In the genomic region with DNA sequence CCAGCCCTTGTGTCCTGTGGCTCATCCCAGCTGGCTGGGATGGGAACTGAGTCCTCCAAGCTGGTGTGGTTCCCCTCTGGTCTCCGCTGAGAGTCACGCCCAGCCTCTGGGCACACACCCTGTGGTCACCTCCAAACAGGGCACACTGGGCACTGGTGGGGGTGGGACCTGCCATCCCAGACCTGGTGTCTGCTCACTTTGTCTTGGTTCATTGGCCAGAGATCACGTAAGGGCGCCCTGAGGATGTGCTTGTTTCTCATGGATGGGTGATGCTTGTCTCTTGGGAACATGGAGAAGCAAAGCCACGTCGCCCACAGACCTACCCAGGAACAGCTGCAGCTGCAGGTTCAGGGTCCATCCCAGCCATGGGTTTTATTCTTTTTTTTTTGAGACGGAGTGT, we compare ENCODE assay signal across 16 cellular contexts. TPM values are rescaled to one million over a fixed set of nuclear protein-coding genes. Genes with fewer than 3 reads are reported as not detected.
A peak's percentile ranks its signal among the peaks of the same experiment; 100 is the strongest.
DNase-seq lines count a peak whose midpoint lies in the region; ATAC-seq and TF ChIP-seq lines count a peak whose summit lies in the region.
"Had no signal": no experiment of that assay in that cellular context is flagged by ENCODE, and none has a peak within 500 bp of the region (broad histone marks: within the 10 kb centered on the region; RNA-seq: fewer than 3 reads in every experiment).

No MANE protein-coding gene starts in this region.

- 96% methylated on average over 7 of the region's 7 CpGs for WGBS in mesenchymal stem cell
- 89 to 95% (median 92%) methylated on average over 6 to 7 of the region's 7 CpGs for WGBS in stomach, 5 donors

- peaks cover 19% of the 10 kb centered on the region for H3K4me1 ChIP-seq in adipocyte (ENCODE audit: control insufficient read depth, insufficient read depth, low read length)
- H3K4me1 ChIP-seq in mesenchymal stem cell (ENCODE audit: control insufficient read depth, insufficient read depth, low read depth, low read length): peaks cover 53% of the 10 kb centered on the region
- H3K4me1 ChIP-seq in stomach: peaks cover 25 to 65% (median 34%) of the 10 kb centered on the region in 4 donors

- no peaks in the 10 kb centered on the region for H3K27me3 ChIP-seq in adipocyte (replicated peaks; ENCODE audit: control insufficient read depth, insufficient read depth, low read length)
- no peaks in the 10 kb centered on the region for H3K27me3 ChIP-seq in mesenchymal stem cell (ENCODE audit: control insufficient read depth in 1 of 2, insufficient read depth in 1 of 2, low read length in 2 of 2)
- no peaks in the 10 kb centered on the region for H3K27me3 ChIP-seq in stomach
- H3K27me3 ChIP-seq: colonic mucosa had no signal

- peak overlapping the region; percentile 83 for H3K9ac ChIP-seq in adipocyte (ENCODE audit: low read length)
- peak overlapping the region; percentile 77 for H3K9ac ChIP-seq in mesenchymal stem cell (ENCODE audit: low read length)

- no peak overlapping the region for H2BK15ac ChIP-seq in mesenchymal stem cell (ENCODE audit: low read depth, poor library complexity, severe bottlenecking)

- no peak overlapping the region for H3K4me2 ChIP-seq in mesenchymal stem cell (ENCODE audit: low read length, poor library complexity, severe bottlenecking)

- no peak overlapping the region for H3K4ac ChIP-seq in mesenchymal stem cell (ENCODE audit: low read depth in 1 of 2, low read length in 2 of 2)

- peak overlapping the region; percentile 18 for H4K91ac ChIP-seq in mesenchymal stem cell (ENCODE audit: low read length)

- no peak overlapping the region for H3K23ac ChIP-seq in mesenchymal stem cell (ENCODE audit: low read length in 2 of 2)

- DNase-seq in adipocyte (ENCODE audit: low read depth) (no peak), mesenchymal stem cell (no peak), stomach (no peak), NCI-H345 treated with DMSO at 0.1 percent for 48 hours (lab: John Stamatoyannopoulos, UW; ENCODE audit: unreplicated experiment) (no peak), amniotic stem cell (lab: John Stamatoyannopoulos, UW) (no peak)
- DNase-seq in activated naive CD4-positive, alpha-beta T cell treated with anti-CD3 and anti-CD28 coated beads, Interleukin-2, amount 50 U/mL, for 72 hours (ENCODE audit: low spot score in 2 of 2): no peak
- DNase-seq: activated CD4-positive, alpha-beta T cell treated with anti-CD3 and anti-CD28 coated beads for 4 hours; activated naive CD4-positive, alpha-beta T cell treated with Interleukin-2 at 50 U/mL for 16 hours; colonic mucosa; DMS79 treated with DMSO at 0.1 percent for 48 hours; OCI-M1 had no signal

- peaks cover 36% of the 10 kb centered on the region for H3K79me1 ChIP-seq in mesenchymal stem cell (replicated peaks; ENCODE audit: low read length, poor library complexity, severe bottlenecking)

- intact Hi-C loops in stomach (cut with DNase I; ENCODE audit: low total_unique reads): no loop called here

- no peak for TF ChIP-seq EP300 in stomach (IDR thresholded peaks at IDR 0.05)

- no peak overlapping the region for H2BK120ac ChIP-seq in mesenchymal stem cell (ENCODE audit: low read depth, low read length)

- no peak for ATAC-seq in activated naive CD4-positive, alpha-beta T cell treated with anti-CD3 and anti-CD28 coated beads, Interleukin-2, amount 50 U/mL, for 72 hours
- ATAC-seq in HG02884 (IDR thresholded peaks at IDR 0.05; ENCODE audit: unreplicated experiment): no peak
- ATAC-seq: left colon had no signal

- H3K9me3 ChIP-seq in adipocyte (ENCODE audit: control insufficient read depth, low read length) (no peaks in the 10 kb centered on the region), mesenchymal stem cell (ENCODE audit: control insufficient read depth, low read length) (peaks cover 5% of the 10 kb centered on the region), stomach (no peaks in the 10 kb centered on the region)
- H3K9me3 ChIP-seq: colonic mucosa had no signal

- H2BK5ac ChIP-seq in mesenchymal stem cell (ENCODE audit: low read depth, low read length, poor library complexity, severe bottlenecking): no peak overlapping the region

- H3K27ac Mint-ChIP-seq in activated naive CD4-positive, alpha-beta T cell treated with anti-CD3 and anti-CD28 coated beads, Interleukin-2, amount 50 U/mL, for 72 hours: no peak overlapping the region

- no peak for TF ChIP-seq POLR2A in stomach (IDR thresholded peaks at IDR 0.05)

- peaks cover 21% of the 10 kb centered on the region for H3K36me3 ChIP-seq in adipocyte (ENCODE audit: control insufficient read depth, insufficient read depth, low read length, severe bottlenecking)
- H3K36me3 ChIP-seq in mesenchymal stem cell (ENCODE audit: control insufficient read depth in 1 of 2, insufficient read depth in 2 of 2, low read depth in 1 of 2, low read length in 2 of 2): peaks cover 13 to 33% of the 10 kb centered on the region in 2 experiments
- H3K36me3 ChIP-seq in stomach: peaks cover 10 to 32% (median 31%) of the 10 kb centered on the region in 4 donors
- H3K36me3 ChIP-seq: colonic mucosa had no signal

- peak overlapping the region; percentile 33 for H2AK5ac ChIP-seq in mesenchymal stem cell (ENCODE audit: low read length, severe bottlenecking)

- no peak overlapping the region for H2AFZ ChIP-seq in mesenchymal stem cell (ENCODE audit: low read depth, low read length)

- H3K14ac ChIP-seq in mesenchymal stem cell (ENCODE audit: low read length in 2 of 2): no peak overlapping the region

- TF ChIP-seq CTCF in C4-2B (conservative IDR thresholded peaks at IDR 0.05) (no peak), stomach (IDR thresholded peaks at IDR 0.05) (no peak)

- H3K18ac ChIP-seq in mesenchymal stem cell (ENCODE audit: low read depth in 1 of 2, low read length in 2 of 2): no peak overlapping the region

- no peak overlapping the region for H4K8ac ChIP-seq in mesenchymal stem cell (ENCODE audit: low read length)

- H3K4me3 ChIP-seq in adipocyte (ENCODE audit: low read length): no peak overlapping the region
- H3K4me3 ChIP-seq in mesenchymal stem cell (ENCODE audit: insufficient read depth in 1 of 2, low read depth in 1 of 2, low read length in 2 of 2): no peak overlapping the region
- no peak overlapping the region for H3K4me3 ChIP-seq in stomach
- H3K4me3 ChIP-seq: colonic mucosa, SK-N-MC, skin epidermis had no signal

- H3K9me3 Mint-ChIP-seq in activated naive CD4-positive, alpha-beta T cell treated with anti-CD3 and anti-CD28 coated beads, Interleukin-2, amount 50 U/mL, for 72 hours: no peaks in the 10 kb centered on the region

- H3K36me3 Mint-ChIP-seq in activated naive CD4-positive, alpha-beta T cell treated with anti-CD3 and anti-CD28 coated beads, Interleukin-2, amount 50 U/mL, for 72 hours: peaks cover 0 to 9% of the 10 kb centered on the region in 2 donors

- no peak overlapping the region for H2BK12ac ChIP-seq in mesenchymal stem cell (ENCODE audit: low read length in 2 of 2)

- H3K27ac ChIP-seq in C4-2B (peak overlapping the region; percentile 77; the same call in 1 of the 2 replicates), mesenchymal stem cell (ENCODE audit: low read length, poor library complexity, severe bottlenecking) (no peak overlapping the region), stomach (peak overlapping the region in 4 of 5 donors; percentile 79 to 89 (median 86))
- H3K27ac ChIP-seq: SK-N-MC had no signal

RNA-seq across cellular contexts. Expression of gene LRP5, which starts 43.1 kb away (rescaled TPM):
- polyA plus RNA-seq in mesenchymal stem cell (2013, experiment 1 of 2): 46.4 TPM
- polyA plus RNA-seq in mesenchymal stem cell (2013, experiment 2 of 2): 41.4 TPM
- 100 to 1,000 TPM in 2 of 5 donors, 10 to 100 TPM in 3; 36.5 to 152 (median 64.7) TPM for total RNA-seq in stomach
- polyA plus RNA-seq in stomach: 10 to 100 TPM; 11.8 to 42.4 (median 26.6) TPM
- total RNA-seq in activated naive CD4-positive, alpha-beta T cell treated with anti-CD3 and anti-CD28 coated beads, Interleukin-2, amount 50 U/mL, for 72 hours: 10 to 100 TPM in 1 of 2 donors, 1 to 10 TPM in 1; 8.7 to 14.1 TPM
